Comparison of ENCODE assay signal across 1 cellular context in genomic region chr13:105611424-105611823, GRCh38.
TF ChIP-seq lines count a peak whose summit lies in the region.

No MANE protein-coding gene starts in this region.

TF ChIP-seq in GM23338, 12 proteins besides CTCF, POLR2A, EP300 and RAD21 (continued from another document):
- no peak for TF ChIP-seq ZNF462 (CRISPR knock-in tag; IDR thresholded peaks at IDR 0.05)
- TF ChIP-seq, protein P1, sequence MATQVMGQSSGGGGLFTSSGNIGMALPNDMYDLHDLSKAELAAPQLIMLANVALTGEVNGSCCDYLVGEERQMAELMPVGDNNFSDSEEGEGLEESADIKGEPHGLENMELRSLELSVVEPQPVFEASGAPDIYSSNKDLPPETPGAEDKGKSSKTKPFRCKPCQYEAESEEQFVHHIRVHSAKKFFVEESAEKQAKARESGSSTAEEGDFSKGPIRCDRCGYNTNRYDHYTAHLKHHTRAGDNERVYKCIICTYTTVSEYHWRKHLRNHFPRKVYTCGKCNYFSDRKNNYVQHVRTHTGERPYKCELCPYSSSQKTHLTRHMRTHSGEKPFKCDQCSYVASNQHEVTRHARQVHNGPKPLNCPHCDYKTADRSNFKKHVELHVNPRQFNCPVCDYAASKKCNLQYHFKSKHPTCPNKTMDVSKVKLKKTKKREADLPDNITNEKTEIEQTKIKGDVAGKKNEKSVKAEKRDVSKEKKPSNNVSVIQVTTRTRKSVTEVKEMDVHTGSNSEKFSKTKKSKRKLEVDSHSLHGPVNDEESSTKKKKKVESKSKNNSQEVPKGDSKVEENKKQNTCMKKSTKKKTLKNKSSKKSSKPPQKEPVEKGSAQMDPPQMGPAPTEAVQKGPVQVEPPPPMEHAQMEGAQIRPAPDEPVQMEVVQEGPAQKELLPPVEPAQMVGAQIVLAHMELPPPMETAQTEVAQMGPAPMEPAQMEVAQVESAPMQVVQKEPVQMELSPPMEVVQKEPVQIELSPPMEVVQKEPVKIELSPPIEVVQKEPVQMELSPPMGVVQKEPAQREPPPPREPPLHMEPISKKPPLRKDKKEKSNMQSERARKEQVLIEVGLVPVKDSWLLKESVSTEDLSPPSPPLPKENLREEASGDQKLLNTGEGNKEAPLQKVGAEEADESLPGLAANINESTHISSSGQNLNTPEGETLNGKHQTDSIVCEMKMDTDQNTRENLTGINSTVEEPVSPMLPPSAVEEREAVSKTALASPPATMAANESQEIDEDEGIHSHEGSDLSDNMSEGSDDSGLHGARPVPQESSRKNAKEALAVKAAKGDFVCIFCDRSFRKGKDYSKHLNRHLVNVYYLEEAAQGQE (IDR thresholded peaks at IDR 0.05; ENCODE audit: unreplicated experiment), result no peak
- no peak for TF ChIP-seq CREB1 (CRISPR knock-in tag; IDR thresholded peaks at IDR 0.05; ENCODE audit: low read depth)
- TF ChIP-seq NANOG (IDR thresholded peaks at IDR 0.05; ENCODE audit: borderline replicate concordance), result no peak
- no peak for TF ChIP-seq EZH2phosphoT487 (IDR thresholded peaks at IDR 0.05; ENCODE audit: unreplicated experiment)
